Comparison of ENCODE assay signal across 19 cellular contexts in the genomic region with DNA sequence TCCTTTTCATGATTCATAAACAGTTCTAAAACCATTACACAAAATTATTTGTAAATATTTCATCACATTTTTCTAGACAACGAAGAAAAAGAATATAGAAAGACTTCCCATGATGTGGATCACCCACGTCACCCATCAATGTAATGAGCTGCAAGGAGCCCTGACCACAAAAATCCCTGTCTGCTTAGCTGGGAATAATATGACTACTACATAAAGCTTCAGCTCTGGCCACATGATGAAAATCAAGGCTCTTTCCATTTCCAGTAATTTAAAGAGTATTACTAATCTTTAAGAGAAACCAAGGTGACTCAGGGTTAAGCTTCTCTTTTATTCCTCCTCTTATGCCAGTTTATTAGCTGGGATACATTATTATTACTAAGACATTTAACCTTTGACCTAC.
A peak's percentile ranks its signal among the peaks of the same experiment; 100 is the strongest.
DNase-seq lines count a peak whose midpoint lies in the region; ATAC-seq and TF ChIP-seq lines count a peak whose summit lies in the region.
"Had no signal": no experiment of that assay in that cellular context is flagged by ENCODE, and none has a peak within 500 bp of the region (broad histone marks: within the 10 kb centered on the region; RNA-seq: fewer than 3 reads in every experiment).

No MANE protein-coding gene starts in this region.

- intact Hi-C loops in mammary epithelial cell (cut with micrococcal nuclease) (no loop called here), MCF 10A (cut with micrococcal nuclease) (no loop called here)

- H3K79me2 ChIP-seq in mammary epithelial cell (ENCODE audit: insufficient read depth, low read length), result no peaks in the 10 kb centered on the region
- no peaks in the 10 kb centered on the region for H3K79me2 ChIP-seq in SK-N-SH (ENCODE audit: insufficient read depth)

- in situ Hi-C loops in mammary epithelial cell (cut with MboI; ENCODE audit: low sequenced_read_pairs in 2 of 2), result no loop called here

- H3K27me3 Mint-ChIP-seq in MCF 10A (ENCODE audit: insufficient read depth, unreplicated experiment), result peaks cover 14% of the 10 kb centered on the region
- H3K27me3 Mint-ChIP-seq: activated naive CD8-positive, alpha-beta T cell; T-helper 17 cell had no signal

- H3K4me2 ChIP-seq in mammary epithelial cell (ENCODE audit: insufficient read depth, low read depth, low read length), result no peak overlapping the region
- peak overlapping the region; percentile 12; the same call in 1 of the 2 replicates for H3K4me2 ChIP-seq in SK-N-SH

- TF ChIP-seq EP300 in SK-N-SH (IDR thresholded peaks at IDR 0.05; ENCODE audit: borderline replicate concordance in 1 of 2, low read depth in 1 of 2, low read length in 1 of 2), result peak in 1 of 2 experiments; percentile 42; a peak in 2 of 4 replicates

- BruUV-seq in mammary epithelial cell (replicated peaks; lab: Mats Ljungman, UMichigan) (no TSS peak), MCF 10A (replicated peaks; lab: Mats Ljungman, UMichigan) (no TSS peak)

- no peaks in the 10 kb centered on the region for H3K36me3 Mint-ChIP-seq in MCF 10A (ENCODE audit: insufficient read depth, unreplicated experiment)
- H3K36me3 Mint-ChIP-seq: activated naive CD8-positive, alpha-beta T cell had no signal

- WGBS in mammary epithelial cell (ENCODE audit: low coverage, missing lambda C conversion rate), result 53% methylated on average over 2 of the region's 2 CpGs
- WGBS in SK-N-SH (ENCODE audit: low lambda C conversion rate), result 48% methylated on average over 2 of the region's 2 CpGs

- CTCF ChIA-PET in mammary epithelial cell (lab: Charles Lee; ENCODE audit: low non-redundant PET), result no interaction called here
- CTCF ChIA-PET in MCF 10A (lab: Yijun Ruan, JAX), result interaction anchor here (1.0 kb wide), 1 partner anchor 103 kb away, joined by 3 read pairs; no protein-coding TSS in a partner anchor
- CTCF ChIA-PET in SK-N-SH (lab: Yijun Ruan, JAX), result interaction anchor here (0.6 to 3.9 kb wide), 5 partner anchors 9 to 458 kb away, joined by 3 to 18 read pairs (median 4); no protein-coding TSS in a partner anchor

- no peak overlapping the region for H3K4me3 Mint-ChIP-seq in MCF 10A (ENCODE audit: unreplicated experiment)
- H3K4me3 Mint-ChIP-seq: activated naive CD8-positive, alpha-beta T cell; neural crest cell; T-helper 17 cell had no signal

- H3K4me3 ChIP-seq in mammary epithelial cell (replicated peaks in 1 of 3; ENCODE audit: insufficient read depth in 1 of 3, low read depth in 2 of 3, low read length in 3 of 3) (no peak overlapping the region), SK-N-SH (ENCODE audit: low read depth in 2 of 2, low read length in 1 of 2) (no peak overlapping the region), fibroblast of mammary gland (ENCODE audit: control insufficient read depth, low read depth, low read length) (no peak overlapping the region)

- H3K4me1 Mint-ChIP-seq in MCF 10A (ENCODE audit: insufficient read depth, unreplicated experiment), result no peaks in the 10 kb centered on the region
- H3K4me1 Mint-ChIP-seq: neural crest cell, T-helper 17 cell had no signal

- TF ChIP-seq RAD21 in SK-N-SH (IDR thresholded peaks at IDR 0.05; ENCODE audit: low read length), result no peak

- H4K20me1 ChIP-seq in mammary epithelial cell (ENCODE audit: insufficient read depth, low read length), result no peaks in the 10 kb centered on the region
- H4K20me1 ChIP-seq in SK-N-SH (ENCODE audit: insufficient read depth), result no peaks in the 10 kb centered on the region

- no peak overlapping the region for H3K27ac Mint-ChIP-seq in MCF 10A (ENCODE audit: low read depth, unreplicated experiment)
- H3K27ac Mint-ChIP-seq: activated naive CD8-positive, alpha-beta T cell; T-helper 17 cell had no signal

- H3K27me3 ChIP-seq in mammary epithelial cell (ENCODE audit: insufficient read depth, low read length) (no peaks in the 10 kb centered on the region), SK-N-SH (ENCODE audit: insufficient read depth) (no peaks in the 10 kb centered on the region)

- H3K9me3 Mint-ChIP-seq in MCF 10A (ENCODE audit: unreplicated experiment), result no peaks in the 10 kb centered on the region
- H3K9me3 Mint-ChIP-seq: neural crest cell had no signal

- H3K4me1 ChIP-seq in mammary epithelial cell (ENCODE audit: insufficient read depth, low read length) (no peaks in the 10 kb centered on the region), SK-N-SH (ENCODE audit: control insufficient read depth in 1 of 2, insufficient read depth in 2 of 2, low read depth in 1 of 2, low read length in 1 of 2) (peaks cover 8 to 10% of the 10 kb centered on the region in 2 experiments; a peak in 3 of 4 replicates)

- H2AFZ ChIP-seq in mammary epithelial cell (ENCODE audit: low read depth, low read length), result no peak overlapping the region
- peak overlapping the region; percentile 25; the same call in 1 of the 2 replicates for H2AFZ ChIP-seq in SK-N-SH (ENCODE audit: low read depth)

- ATAC-seq in GM18909 (IDR thresholded peaks at IDR 0.05; ENCODE audit: poor library complexity, unreplicated experiment) (no peak), HG03378 (IDR thresholded peaks at IDR 0.05; ENCODE audit: unreplicated experiment) (no peak)
- ATAC-seq: HCT116, T-helper 17 cell had no signal

- POLR2A ChIA-PET in MCF 10A (lab: Yijun Ruan, JAX) (no interaction called here), SK-N-SH (lab: Yijun Ruan, JAX) (no interaction called here)

- DNase-seq in mammary epithelial cell (peak; percentile 72), MCF 10A (ENCODE audit: unreplicated experiment) (no peak), SK-N-SH (no peak), fibroblast of mammary gland (ENCODE audit: low read depth) (peak; percentile 97), SW 1271 (lab: John Stamatoyannopoulos, UW) (no peak)
- DNase-seq in activated effector memory CD4-positive, alpha-beta T cell treated with Interleukin-2 at 50 U/mL for 16 hours, result no peak
- DNase-seq: activated CD4-positive, alpha-beta T cell treated with anti-CD3 and anti-CD28 coated beads for 1 hour; Calu3; NCI-H1930; NCI-H69; stimulated activated naive CD4-positive, alpha-beta T cell; T-helper 17 cell had no signal

- 0 out of 2 replicates have a peak, but pooled peaks cover 2% of the 10 kb centered on the region for H3K9me2 ChIP-seq in SK-N-SH

- H3F3A ChIP-seq in SK-N-SH (replicated peaks; ENCODE audit: insufficient read depth), result peaks cover 14% of the 10 kb centered on the region

- H3K9ac ChIP-seq in mammary epithelial cell (ENCODE audit: insufficient read depth, low read length), result no peak overlapping the region
- H3K9ac ChIP-seq in SK-N-SH, result no peak overlapping the region

- H3K36me3 ChIP-seq in mammary epithelial cell (ENCODE audit: insufficient read depth, low read length), result no peaks in the 10 kb centered on the region
- H3K36me3 ChIP-seq in SK-N-SH (replicated peaks in 1 of 2; ENCODE audit: control insufficient read depth in 1 of 2, insufficient read depth in 2 of 2, low read length in 1 of 2), result no peaks in the 10 kb centered on the region

- TF ChIP-seq CTCF in mammary epithelial cell (conservative IDR thresholded peaks at IDR 0.05 in 1 of 2, IDR thresholded peaks at IDR 0.05 in 1 of 2; ENCODE audit: extremely low read depth in 1 of 2, insufficient read depth in 1 of 2, low read depth in 1 of 2, low read length in 2 of 2) (no peak), MCF 10A (IDR thresholded peaks at IDR 0.05; ENCODE audit: unreplicated experiment) (no peak), SK-N-SH (IDR thresholded peaks at IDR 0.05) (no peak), fibroblast of mammary gland (conservative IDR thresholded peaks at IDR 0.05; ENCODE audit: control insufficient read depth, insufficient read depth, low read depth, low read length) (no peak)

- H3K27ac ChIP-seq in mammary epithelial cell (ENCODE audit: insufficient read depth, low read depth, low read length) (no peak overlapping the region), SK-N-SH (ENCODE audit: low read depth in 2 of 2, low read length in 1 of 2) (peak overlapping the region in 1 of 2 experiments; percentile 67; a peak in 2 of 4 replicates)
- H3K27ac ChIP-seq: 22Rv1, HL-60 had no signal

- dilution Hi-C loops in mammary epithelial cell (cut with HindIII; ENCODE audit: low sequenced_read_pairs), result no loop called here

- H3K9me3 ChIP-seq in mammary epithelial cell (replicated peaks; ENCODE audit: insufficient read depth, low read length) (no peaks in the 10 kb centered on the region), SK-N-SH (no peaks in the 10 kb centered on the region; the same call in 1 of the 2 replicates)

TF ChIP-seq in SK-N-SH, 30 proteins besides CTCF, POLR2A, EP300 and RAD21 (continues in another document):
- no peak for TF ChIP-seq MXI1 (IDR thresholded peaks at IDR 0.05; ENCODE audit: low read depth, low read length)
- TF ChIP-seq, protein P1, sequence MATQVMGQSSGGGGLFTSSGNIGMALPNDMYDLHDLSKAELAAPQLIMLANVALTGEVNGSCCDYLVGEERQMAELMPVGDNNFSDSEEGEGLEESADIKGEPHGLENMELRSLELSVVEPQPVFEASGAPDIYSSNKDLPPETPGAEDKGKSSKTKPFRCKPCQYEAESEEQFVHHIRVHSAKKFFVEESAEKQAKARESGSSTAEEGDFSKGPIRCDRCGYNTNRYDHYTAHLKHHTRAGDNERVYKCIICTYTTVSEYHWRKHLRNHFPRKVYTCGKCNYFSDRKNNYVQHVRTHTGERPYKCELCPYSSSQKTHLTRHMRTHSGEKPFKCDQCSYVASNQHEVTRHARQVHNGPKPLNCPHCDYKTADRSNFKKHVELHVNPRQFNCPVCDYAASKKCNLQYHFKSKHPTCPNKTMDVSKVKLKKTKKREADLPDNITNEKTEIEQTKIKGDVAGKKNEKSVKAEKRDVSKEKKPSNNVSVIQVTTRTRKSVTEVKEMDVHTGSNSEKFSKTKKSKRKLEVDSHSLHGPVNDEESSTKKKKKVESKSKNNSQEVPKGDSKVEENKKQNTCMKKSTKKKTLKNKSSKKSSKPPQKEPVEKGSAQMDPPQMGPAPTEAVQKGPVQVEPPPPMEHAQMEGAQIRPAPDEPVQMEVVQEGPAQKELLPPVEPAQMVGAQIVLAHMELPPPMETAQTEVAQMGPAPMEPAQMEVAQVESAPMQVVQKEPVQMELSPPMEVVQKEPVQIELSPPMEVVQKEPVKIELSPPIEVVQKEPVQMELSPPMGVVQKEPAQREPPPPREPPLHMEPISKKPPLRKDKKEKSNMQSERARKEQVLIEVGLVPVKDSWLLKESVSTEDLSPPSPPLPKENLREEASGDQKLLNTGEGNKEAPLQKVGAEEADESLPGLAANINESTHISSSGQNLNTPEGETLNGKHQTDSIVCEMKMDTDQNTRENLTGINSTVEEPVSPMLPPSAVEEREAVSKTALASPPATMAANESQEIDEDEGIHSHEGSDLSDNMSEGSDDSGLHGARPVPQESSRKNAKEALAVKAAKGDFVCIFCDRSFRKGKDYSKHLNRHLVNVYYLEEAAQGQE (IDR thresholded peaks at IDR 0.05; ENCODE audit: low read depth, low read length), result no peak
- TF ChIP-seq, protein P2, sequence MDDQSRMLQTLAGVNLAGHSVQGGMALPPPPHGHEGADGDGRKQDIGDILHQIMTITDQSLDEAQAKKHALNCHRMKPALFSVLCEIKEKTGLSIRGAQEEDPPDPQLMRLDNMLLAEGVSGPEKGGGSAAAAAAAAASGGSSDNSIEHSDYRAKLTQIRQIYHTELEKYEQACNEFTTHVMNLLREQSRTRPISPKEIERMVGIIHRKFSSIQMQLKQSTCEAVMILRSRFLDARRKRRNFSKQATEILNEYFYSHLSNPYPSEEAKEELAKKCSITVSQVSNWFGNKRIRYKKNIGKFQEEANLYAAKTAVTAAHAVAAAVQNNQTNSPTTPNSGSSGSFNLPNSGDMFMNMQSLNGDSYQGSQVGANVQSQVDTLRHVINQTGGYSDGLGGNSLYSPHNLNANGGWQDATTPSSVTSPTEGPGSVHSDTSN (IDR thresholded peaks at IDR 0.05), result peak; percentile 78

Comparison
In these comparisons a context has a peak if more than half of its experiments do, and no peak if none do; other contexts are left out.
1. DNase-seq: peak in mammary epithelial cell (single experiment) and fibroblast of mammary gland (single experiment); none in MCF 10A (single experiment), SK-N-SH (single experiment), activated effector memory CD4-positive, alpha-beta T cell treated with Interleukin-2 at 50 U/mL for 16 hours (single experiment) and SW 1271 (0 of 2).